In genomic region chr3:110741891-110742290, GRCh38 we compare ENCODE assay signal across 27 cellular contexts.
"Had no signal": no experiment of that assay in that cellular context is flagged by ENCODE, and none has a peak within 500 bp of the region (broad histone marks: within the 10 kb centered on the region; RNA-seq: fewer than 3 reads in every experiment).

No MANE protein-coding gene starts in this region.

- H3K27ac Mint-ChIP-seq: dendritic cell treated with granulocyte-macrophage colony-stimulating factor and Interleukin-4, amounts not matched to agents 40 ng/mL and 50 ng/mL, for 4 days; endodermal cell; mesothelial cell of epicardium; naive B cell; stimulated activated naive B cell treated with anti-CD40 and anti-IgM and Interleukin-4, amounts not matched to agents 10 μg/mL and 1 μg/mL and 100 μg/mL, for 72 hours; stimulated activated naive CD8-positive, alpha-beta T cell treated with anti-CD3 and anti-CD28 coated beads, Interleukin-15, Interleukin-2, amounts not matched to agents 100 ng/mL and 50 ng/mL, for 24 hours had no signal

- H3K9me3 ChIP-seq: colonic mucosa, gastrocnemius medialis, mucosa of descending colon, thoracic aorta, upper lobe of left lung had no signal

- H3K36me3 ChIP-seq: colonic mucosa, gastrocnemius medialis, heart left ventricle, left ventricle myocardium inferior, lower lobe of right lung, spleen, thoracic aorta, tibial nerve, upper lobe of left lung had no signal

- DNase-seq: colonic mucosa; effector CD8-positive, alpha-beta T cell; endodermal cell; foreskin fibroblast; gastrocnemius medialis; heart left ventricle; kidney; left ventricle myocardium inferior; lower lobe of right lung; mucosa of descending colon; naive B cell; nucleus accumbens; psoas muscle; right cardiac atrium; spleen; stimulated activated naive B cell treated with anti-CD40 and anti-IgM and Interleukin-4, amounts not matched to agents 10 μg/mL and 1 μg/mL and 100 μg/mL, for 72 hours; upper lobe of left lung had no signal

- H3K4me1 ChIP-seq: colonic mucosa, gastrocnemius medialis, heart left ventricle, left ventricle myocardium inferior, lower lobe of right lung, psoas muscle, spleen, tibial nerve, upper lobe of left lung had no signal

- H3K9me3 Mint-ChIP-seq: stimulated activated naive CD8-positive, alpha-beta T cell treated with anti-CD3 and anti-CD28 coated beads, Interleukin-15, Interleukin-2, amounts not matched to agents 100 ng/mL and 50 ng/mL, for 24 hours had no signal

- H3K36me3 Mint-ChIP-seq: naive B cell; stimulated activated naive B cell treated with anti-CD40 and anti-IgM and Interleukin-4, amounts not matched to agents 10 μg/mL and 1 μg/mL and 100 μg/mL, for 72 hours had no signal

- H3K79me2 ChIP-seq: hepatocyte had no signal

- H3K27ac ChIP-seq: colonic mucosa, epithelial cell of prostate, gastrocnemius medialis, heart left ventricle, hepatocyte, left ventricle myocardium inferior, lower lobe of right lung, psoas muscle, skin epidermis, spleen, thoracic aorta, tibial nerve, upper lobe of left lung had no signal

- H3K4me2 ChIP-seq: hepatocyte had no signal

- H3K4me3 ChIP-seq: colonic mucosa, gastrocnemius medialis, heart left ventricle, hepatocyte, left ventricle myocardium inferior, lower lobe of right lung, mucosa of descending colon, psoas muscle, skin epidermis, spleen, thoracic aorta, tibial nerve, upper lobe of left lung had no signal

- H3K27me3 ChIP-seq: colonic mucosa, gastrocnemius medialis, heart left ventricle, hepatocyte, spleen, tibial nerve, upper lobe of left lung had no signal

- H3K4me1 Mint-ChIP-seq: nephron had no signal

- H3K4me3 Mint-ChIP-seq: dendritic cell treated with granulocyte-macrophage colony-stimulating factor and Interleukin-4, amounts not matched to agents 40 ng/mL and 50 ng/mL, for 4 days; endodermal cell; mesothelial cell of epicardium; nephron; stimulated activated naive B cell treated with anti-CD40 and anti-IgM and Interleukin-4, amounts not matched to agents 10 μg/mL and 1 μg/mL and 100 μg/mL, for 72 hours; stimulated activated naive CD8-positive, alpha-beta T cell treated with anti-CD3 and anti-CD28 coated beads, Interleukin-15, Interleukin-2, amounts not matched to agents 100 ng/mL and 50 ng/mL, for 24 hours had no signal

- H2AFZ ChIP-seq: hepatocyte had no signal

- H3K27me3 Mint-ChIP-seq: dendritic cell treated with granulocyte-macrophage colony-stimulating factor and Interleukin-4, amounts not matched to agents 40 ng/mL and 50 ng/mL, for 4 days had no signal

- ATAC-seq: esophagus mucosa; gastrocnemius medialis; heart left ventricle; lower lobe of right lung; mucosa of descending colon; psoas muscle; right cardiac atrium; stimulated activated naive B cell treated with anti-CD40 and anti-IgM and Interleukin-4, amounts not matched to agents 10 μg/mL and 1 μg/mL and 100 μg/mL, for 72 hours had no signal
